ENCODE assay signal across 17 cellular contexts in the genomic region with DNA sequence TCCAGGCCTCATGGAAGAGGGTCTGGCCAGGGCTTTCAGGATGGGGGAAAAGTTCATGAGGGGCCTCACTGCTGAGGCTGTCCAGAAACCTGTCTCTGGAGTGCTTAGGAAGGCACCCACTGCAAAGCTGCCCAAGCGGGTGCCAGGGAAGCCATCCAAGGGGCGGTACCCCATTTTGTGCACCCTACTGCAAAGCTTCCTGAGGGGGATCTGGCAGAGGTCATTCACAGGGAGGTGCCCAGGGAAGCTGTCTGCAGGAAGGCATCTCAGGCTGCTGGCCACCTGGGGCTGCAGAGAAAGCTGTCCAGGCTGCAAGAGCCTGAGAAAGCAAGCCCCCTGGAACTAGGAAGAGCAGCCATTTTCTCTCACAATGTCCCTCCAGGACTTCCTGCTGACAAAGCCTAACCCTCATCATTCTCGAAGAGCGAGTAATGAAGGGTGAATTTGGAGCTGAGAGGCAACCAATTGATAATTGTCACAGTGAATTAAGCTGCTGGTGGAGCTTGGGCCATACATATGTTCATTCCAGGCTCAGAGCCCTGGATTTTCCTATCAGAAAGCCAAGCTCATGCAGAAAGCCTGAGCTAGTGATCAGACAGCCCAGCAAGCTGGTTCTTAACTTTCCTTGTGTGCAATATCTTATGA.
DNase-seq lines count a peak whose midpoint lies in the region; ATAC-seq and TF ChIP-seq lines count a peak whose summit lies in the region.
"Had no signal": no experiment of that assay in that cellular context is flagged by ENCODE, and none has a peak within 500 bp of the region (broad histone marks: within the 10 kb centered on the region; RNA-seq: fewer than 3 reads in every experiment).

No MANE protein-coding gene starts in this region.

- H3K4me3 ChIP-seq in IMR-90 (ENCODE audit: insufficient read depth, low read depth, low read length): no peak overlapping the region
- no peak overlapping the region for H3K4me3 ChIP-seq in fibroblast of mammary gland (ENCODE audit: control insufficient read depth, low read depth, low read length)
- no peak overlapping the region for H3K4me3 ChIP-seq in CD4-positive, alpha-beta memory T cell (ENCODE audit: low read length in 2 of 2)
- no peak overlapping the region for H3K4me3 ChIP-seq in tibial artery
- H3K4me3 ChIP-seq in esophagus squamous epithelium: no peak overlapping the region
- H3K4me3 ChIP-seq: Peyer's patch had no signal

- H3K4me3 Mint-ChIP-seq in activated T-helper 2 cell treated with anti-CD3 and anti-CD28 coated beads, Interferon-gamma antibody, Interleukin-2, Interleukin-4, amounts not matched to agents 10 μg/mL and 5 μg/mL and 100 μg/mL, durations not matched to agents 14 hours and 24 hours and 36 hours (ENCODE audit: low read depth): no peak overlapping the region
- no peak overlapping the region for H3K4me3 Mint-ChIP-seq in CD4-positive, alpha-beta memory T cell
- H3K4me3 Mint-ChIP-seq: activated naive CD4-positive, alpha-beta T cell treated with anti-CD3 and anti-CD28 coated beads for 36 hours; dendritic cell treated with granulocyte-macrophage colony-stimulating factor and Interleukin-4, amounts not matched to agents 40 ng/mL and 50 ng/mL, for 4 days; memory B cell; natural killer cell had no signal

- peaks cover 12% of the 10 kb centered on the region for H3K36me3 Mint-ChIP-seq in activated T-helper 2 cell treated with anti-CD3 and anti-CD28 coated beads, Interferon-gamma antibody, Interleukin-2, Interleukin-4, amounts not matched to agents 10 μg/mL and 5 μg/mL and 100 μg/mL, durations not matched to agents 14 hours and 24 hours and 36 hours (ENCODE audit: low read depth)
- no peaks in the 10 kb centered on the region for H3K36me3 Mint-ChIP-seq in CD4-positive, alpha-beta memory T cell
- H3K36me3 Mint-ChIP-seq: natural killer cell had no signal

- no peak overlapping the region; the same call in 1 of the 2 replicates for H3K23ac ChIP-seq in IMR-90 (ENCODE audit: low read depth, low read length)

- H2AK5ac ChIP-seq in IMR-90 (ENCODE audit: low read depth, low read length): peak overlapping the region; percentile 68

- H4K8ac ChIP-seq in IMR-90 (ENCODE audit: low read depth in 2 of 2, low read length in 2 of 2): peak overlapping the region in 1 of 2 experiments; percentile 46; a peak in 1 of 4 replicates

- H2AFZ ChIP-seq in IMR-90 (replicated peaks; ENCODE audit: low read length, poor library complexity): peak overlapping the region; percentile 38

- no peak overlapping the region for H3K18ac ChIP-seq in IMR-90 (ENCODE audit: low read depth, low read length)

- no TSS peak for BruUV-seq in IMR-90 (replicated peaks; lab: Mats Ljungman, UMichigan)

- H3K79me1 ChIP-seq in IMR-90 (ENCODE audit: low read depth in 1 of 2, low read length in 2 of 2): no peaks in the 10 kb centered on the region

- CTCF ChIA-PET in IMR-90 (lab: Yijun Ruan, JAX): interaction anchor here (1.0 to 1.3 kb wide), 2 partner anchors 10 to 81 kb away, joined by 3 read pairs; no protein-coding TSS in a partner anchor
- CTCF ChIA-PET in CD4-positive, alpha-beta memory T cell (lab: Charles Lee; ENCODE audit: partially characterized antibody): interaction anchor here (1.1 to 3.9 kb wide), 4 partner anchors 10 to 143 kb away, joined by 3 to 28 read pairs (median 3); no protein-coding TSS in a partner anchor

- no peaks in the 10 kb centered on the region for H3K36me3 ChIP-seq in IMR-90 (ENCODE audit: control insufficient read depth, insufficient read depth, low read length)
- no peaks in the 10 kb centered on the region for H3K36me3 ChIP-seq in CD4-positive, alpha-beta memory T cell (ENCODE audit: insufficient read depth, low read length)
- no peaks in the 10 kb centered on the region for H3K36me3 ChIP-seq in tibial artery
- H3K36me3 ChIP-seq in esophagus squamous epithelium: no peaks in the 10 kb centered on the region
- H3K36me3 ChIP-seq: Peyer's patch had no signal

- H2BK20ac ChIP-seq in IMR-90 (ENCODE audit: low read depth, low read length): peak overlapping the region; percentile 65

- peak overlapping the region; percentile 23; the same call in 1 of the 2 replicates for H3K14ac ChIP-seq in IMR-90 (replicated peaks; ENCODE audit: low read depth, low read length)

- H3K4me2 ChIP-seq in IMR-90 (ENCODE audit: low read depth, low read length): no peak overlapping the region

- DNase-seq in IMR-90: peak; percentile 7
- DNase-seq in activated T-helper 2 cell treated with anti-CD3 and anti-CD28 coated beads, Interferon-gamma antibody, Interleukin-2, Interleukin-4, amounts not matched to agents 10 μg/mL and 5 μg/mL and 100 μg/mL, durations not matched to agents 14 hours and 24 hours and 36 hours (ENCODE audit: low spot score): no peak
- peak; percentile 19 for DNase-seq in fibroblast of mammary gland (ENCODE audit: low read depth)
- DNase-seq in substantia nigra (lab: John Stamatoyannopoulos, UW): no peak
- DNase-seq in CD4-positive, alpha-beta memory T cell: no peak
- DNase-seq in tibial artery: no peak
- DNase-seq in esophagus squamous epithelium (lab: John Stamatoyannopoulos, UW): no peak
- DNase-seq: activated naive CD4-positive, alpha-beta T cell treated with anti-CD3 and anti-CD28 coated beads for 36 hours; activated T-cell treated with anti-CD3 and anti-CD28 coated beads for 4 hours; glutamatergic neuron; natural killer cell; NCI-H1694 treated with DMSO at 0.1 percent for 48 hours; NCI-H226; Peyer's patch; stimulated activated CD4-positive, alpha-beta T cell treated with anti-CD3 and anti-CD28 coated beads, Interleukin-4, amount 100 ng/mL, for 1 hour had no signal

- H3K27ac ChIP-seq in IMR-90 (ENCODE audit: insufficient read depth, low read length) (no peak overlapping the region), substantia nigra (ENCODE audit: low read depth, low read length, poor library complexity, severe bottlenecking) (peak overlapping the region; percentile 100), tibial artery (no peak overlapping the region), esophagus squamous epithelium (peak overlapping the region in 2 of 4 donors; percentile 30 to 63)
- no peak overlapping the region for H3K27ac ChIP-seq in CD4-positive, alpha-beta memory T cell (ENCODE audit: low read depth, low read length)

- no peak overlapping the region for H3K56ac ChIP-seq in IMR-90 (ENCODE audit: extremely low read depth, insufficient read depth, low read length)

- H4K91ac ChIP-seq in IMR-90 (ENCODE audit: insufficient read depth, low read depth, low read length): peak overlapping the region; percentile 21; the same call in 1 of the 2 replicates

- H3K27me3 ChIP-seq in IMR-90 (ENCODE audit: control insufficient read depth, insufficient read depth, low read length): no peaks in the 10 kb centered on the region
- no peaks in the 10 kb centered on the region for H3K27me3 ChIP-seq in CD4-positive, alpha-beta memory T cell (ENCODE audit: insufficient read depth, low read length)
- peaks cover 0 to 5% of the 10 kb centered on the region in 2 donors for H3K27me3 ChIP-seq in tibial artery
- H3K27me3 ChIP-seq in esophagus squamous epithelium: no peaks in the 10 kb centered on the region
- H3K27me3 ChIP-seq: Peyer's patch had no signal

- no peak overlapping the region for H4K5ac ChIP-seq in IMR-90 (ENCODE audit: low read depth, low read length)

- no CpG with 5 or more reads among the region's 4 CpGs for WGBS in IMR-90 (ENCODE audit: extremely low coverage in 2 of 2, insufficient read length in 1 of 2), 2 experiments
- WGBS in esophagus squamous epithelium, 2 donors: 76 to 88% methylated on average over 2 to 4 of the region's 4 CpGs

- no peak for TF ChIP-seq RAD21 in IMR-90 (IDR thresholded peaks at IDR 0.05; ENCODE audit: low read length)

- H3K9me3 Mint-ChIP-seq in activated T-helper 2 cell treated with anti-CD3 and anti-CD28 coated beads, Interferon-gamma antibody, Interleukin-2, Interleukin-4, amounts not matched to agents 10 μg/mL and 5 μg/mL and 100 μg/mL, durations not matched to agents 14 hours and 24 hours and 36 hours: peaks cover 17% of the 10 kb centered on the region
- peaks cover 0 to 8% (median 0%) of the 10 kb centered on the region in 8 donors for H3K9me3 Mint-ChIP-seq in CD4-positive, alpha-beta memory T cell

- peak overlapping the region; percentile 50; the same call in 2 of the 3 replicates for H2BK15ac ChIP-seq in IMR-90 (ENCODE audit: low read depth, low read length)

- 0 out of 2 replicates have a peak, but pooled peaks cover 1% of the 10 kb centered on the region for H3K9me1 ChIP-seq in IMR-90 (ENCODE audit: insufficient read depth, low read length)

- no peak for TF ChIP-seq POLR2A in IMR-90 (IDR thresholded peaks at IDR 0.05; ENCODE audit: low read depth, low read length)
- TF ChIP-seq POLR2A in esophagus squamous epithelium (IDR thresholded peaks at IDR 0.05): no peak

- H3K9me3 ChIP-seq in IMR-90 (ENCODE audit: control insufficient read depth, insufficient read depth, low read length) (peaks cover 2% of the 10 kb centered on the region; the same call in 1 of the 2 replicates), tibial artery (no peaks in the 10 kb centered on the region), esophagus squamous epithelium (no peaks in the 10 kb centered on the region)
- H3K9me3 ChIP-seq in CD4-positive, alpha-beta memory T cell (ENCODE audit: control insufficient read depth in 1 of 2, low read length in 2 of 2): peaks cover 0 to 3% of the 10 kb centered on the region in 2 donors
- H3K9me3 ChIP-seq: Peyer's patch had no signal

- no peaks in the 10 kb centered on the region for H3K27me3 Mint-ChIP-seq in activated T-helper 2 cell treated with anti-CD3 and anti-CD28 coated beads, Interferon-gamma antibody, Interleukin-2, Interleukin-4, amounts not matched to agents 10 μg/mL and 5 μg/mL and 100 μg/mL, durations not matched to agents 14 hours and 24 hours and 36 hours (ENCODE audit: low read depth)
- H3K27me3 Mint-ChIP-seq in CD4-positive, alpha-beta memory T cell: peaks cover 0 to 2% of the 10 kb centered on the region in 2 donors

- H2BK120ac ChIP-seq in IMR-90 (ENCODE audit: low read depth, low read length): peak overlapping the region; percentile 46

- TF ChIP-seq CTCF in IMR-90 (conservative IDR thresholded peaks at IDR 0.05; ENCODE audit: low read depth, low read length) (no peak), fibroblast of mammary gland (conservative IDR thresholded peaks at IDR 0.05; ENCODE audit: control insufficient read depth, insufficient read depth, low read depth, low read length) (no peak), tibial artery (IDR thresholded peaks at IDR 0.05) (no peak), esophagus squamous epithelium (IDR thresholded peaks at IDR 0.05) (no peak)

- H3K9ac ChIP-seq in IMR-90 (ENCODE audit: low read depth, low read length): no peak overlapping the region

- ATAC-seq in IMR-90 (ENCODE audit: low read depth): no peak
- ATAC-seq: natural killer cell had no signal

- intact Hi-C loops in IMR-90 (cut with micrococcal nuclease): no loop called here
- intact Hi-C loops in activated T-helper 2 cell treated with anti-CD3 and anti-CD28 coated beads, Interferon-gamma antibody, Interleukin-2, Interleukin-4, amounts not matched to agents 10 μg/mL and 5 μg/mL and 100 μg/mL, durations not matched to agents 14 hours and 24 hours and 36 hours (cut with micrococcal nuclease): no loop called here
- intact Hi-C loops in CD4-positive, alpha-beta memory T cell (cut with micrococcal nuclease): no loop called here
- intact Hi-C loops in tibial artery (cut with DNase I; ENCODE audit: low total_unique reads): no loop called here
- intact Hi-C loops in esophagus squamous epithelium (cut with DNase I): no loop called here

- H4K20me1 ChIP-seq in IMR-90 (ENCODE audit: insufficient read depth, low read length): no peaks in the 10 kb centered on the region

- H3K4me1 ChIP-seq in IMR-90 (ENCODE audit: control insufficient read depth, insufficient read depth, low read length): peaks cover 10% of the 10 kb centered on the region
- peaks cover 16% of the 10 kb centered on the region for H3K4me1 ChIP-seq in CD4-positive, alpha-beta memory T cell (ENCODE audit: insufficient read depth, low read length)
- peaks cover 0 to 5% (median 0%) of the 10 kb centered on the region in 4 donors for H3K4me1 ChIP-seq in tibial artery
- H3K4me1 ChIP-seq in esophagus squamous epithelium: peaks cover 16 to 45% (median 17%) of the 10 kb centered on the region in 3 donors

- H3K4ac ChIP-seq in IMR-90 (ENCODE audit: low read depth, low read length): peak overlapping the region; percentile 29; the same call in 1 of the 2 replicates

- POLR2A ChIA-PET in IMR-90 (lab: Charles Lee; ENCODE audit: unreplicated experiment): no interaction called here
- POLR2A ChIA-PET in CD4-positive, alpha-beta memory T cell (lab: Charles Lee; ENCODE audit: partially characterized antibody): interaction anchor here (1.9 kb wide), 1 partner anchor 336 kb away, joined by 8 read pairs; a partner anchor contains a TSS

- H3K27ac Mint-ChIP-seq in activated T-helper 2 cell treated with anti-CD3 and anti-CD28 coated beads, Interferon-gamma antibody, Interleukin-2, Interleukin-4, amounts not matched to agents 10 μg/mL and 5 μg/mL and 100 μg/mL, durations not matched to agents 14 hours and 24 hours and 36 hours: peak overlapping the region; percentile 80
- no peak overlapping the region for H3K27ac Mint-ChIP-seq in CD4-positive, alpha-beta memory T cell
- H3K27ac Mint-ChIP-seq: activated naive CD4-positive, alpha-beta T cell treated with anti-CD3 and anti-CD28 coated beads for 36 hours; dendritic cell treated with granulocyte-macrophage colony-stimulating factor and Interleukin-4, amounts not matched to agents 40 ng/mL and 50 ng/mL, for 4 days; memory B cell; natural killer cell had no signal

- peak overlapping the region; percentile 46 for H2BK5ac ChIP-seq in IMR-90 (ENCODE audit: low read depth, low read length, poor library complexity, severe bottlenecking)

- in situ Hi-C loops in IMR-90 (cut with MboI; ENCODE audit: low sequenced_read_pairs): loop anchor here (10.0 to 25.0 kb wide), 2 partner anchors 136 to 674 kb away; no protein-coding TSS in a partner anchor

- dilution Hi-C loops in IMR-90 (cut with HindIII; ENCODE audit: low sequenced_read_pairs, unreplicated experiment): loop anchor here (10.0 kb wide), 1 partner anchor 456 kb away; no protein-coding TSS in a partner anchor

- H3K4me1 Mint-ChIP-seq in activated T-helper 2 cell treated with anti-CD3 and anti-CD28 coated beads, Interferon-gamma antibody, Interleukin-2, Interleukin-4, amounts not matched to agents 10 μg/mL and 5 μg/mL and 100 μg/mL, durations not matched to agents 14 hours and 24 hours and 36 hours (ENCODE audit: low read depth): peaks cover 56% of the 10 kb centered on the region
- peaks cover 20 to 46% (median 36%) of the 10 kb centered on the region in 4 donors for H3K4me1 Mint-ChIP-seq in CD4-positive, alpha-beta memory T cell

- H2AK9ac ChIP-seq in IMR-90 (replicated peaks; ENCODE audit: low read depth, low read length, poor library complexity): peak overlapping the region; percentile 77

Comparison
In these comparisons a context has a peak if more than half of its experiments do, and no peak if none do; other contexts are left out.
1. DNase-seq: peak in IMR-90 (single experiment) and fibroblast of mammary gland (single experiment); none in activated T-helper 2 cell treated with anti-CD3 and anti-CD28 coated beads, Interferon-gamma antibody, Interleukin-2, Interleukin-4, amounts not matched to agents 10 μg/mL and 5 μg/mL and 100 μg/mL, durations not matched to agents 14 hours and 24 hours and 36 hours (single experiment), substantia nigra (0 of 49), CD4-positive, alpha-beta memory T cell (0 of 5), tibial artery (0 of 2) and esophagus squamous epithelium (single experiment).